Comparison of ENCODE assay signal across 1 cellular context in genomic region chr1:170010443-170010842, GRCh38.
TF ChIP-seq lines count a peak whose summit lies in the region.

No MANE protein-coding gene starts in this region.

TF ChIP-seq in HCT116, 20 proteins besides CTCF, POLR2A, EP300 and RAD21 (continued from another document):
- no peak for TF ChIP-seq REST (IDR thresholded peaks at IDR 0.05; ENCODE audit: low read depth)
